Comparison of ENCODE assay signal across 1 cellular context in the genomic region with DNA sequence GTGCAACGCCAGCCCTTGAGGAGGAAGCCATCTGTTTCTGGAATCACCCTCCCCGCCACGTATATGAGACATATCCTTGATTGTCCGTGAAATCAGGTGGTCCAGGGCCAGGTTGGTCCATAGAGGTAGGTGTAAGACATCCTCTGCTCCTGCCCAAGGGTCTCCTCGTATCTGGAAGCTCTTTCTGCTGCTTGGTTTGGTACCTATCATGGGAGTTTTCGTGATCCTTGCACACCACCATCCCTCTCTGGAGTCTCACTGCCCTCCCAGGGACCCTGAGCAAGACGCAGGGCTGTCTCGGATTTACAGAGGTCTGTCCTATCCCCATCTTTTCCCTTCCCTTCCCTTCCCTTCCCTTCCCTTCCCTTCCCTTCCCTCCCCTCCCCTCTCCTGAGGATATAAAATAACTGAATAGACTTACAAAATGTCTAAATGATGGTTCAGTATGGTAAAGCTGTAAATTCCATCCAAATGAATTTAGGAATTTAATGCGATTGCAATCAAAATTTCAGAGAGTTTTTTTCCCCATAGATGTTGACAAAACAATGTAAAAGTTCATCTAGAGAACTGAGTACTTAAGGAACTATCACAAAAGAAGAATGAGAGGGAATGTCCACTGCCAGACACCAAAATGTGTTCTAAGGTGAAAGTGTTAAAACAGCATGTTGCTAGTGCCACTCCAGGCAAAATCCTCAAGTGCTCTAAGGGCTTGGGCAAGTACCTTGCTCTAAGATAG.
TF ChIP-seq lines count a peak whose summit lies in the region.

No MANE protein-coding gene starts in this region.

TF ChIP-seq in H1, 55 proteins besides CTCF, POLR2A, EP300 and RAD21:
- TF ChIP-seq SRF (IDR thresholded peaks at IDR 0.05; ENCODE audit: low read depth, low read length), result no peak
- TF ChIP-seq RBBP5 (IDR thresholded peaks at IDR 0.05; ENCODE audit: borderline replicate concordance, low read depth, low read length), result 0 out of 2 replicates have a peak, but pooled peaks have one; percentile 16
- TF ChIP-seq, protein P1, sequence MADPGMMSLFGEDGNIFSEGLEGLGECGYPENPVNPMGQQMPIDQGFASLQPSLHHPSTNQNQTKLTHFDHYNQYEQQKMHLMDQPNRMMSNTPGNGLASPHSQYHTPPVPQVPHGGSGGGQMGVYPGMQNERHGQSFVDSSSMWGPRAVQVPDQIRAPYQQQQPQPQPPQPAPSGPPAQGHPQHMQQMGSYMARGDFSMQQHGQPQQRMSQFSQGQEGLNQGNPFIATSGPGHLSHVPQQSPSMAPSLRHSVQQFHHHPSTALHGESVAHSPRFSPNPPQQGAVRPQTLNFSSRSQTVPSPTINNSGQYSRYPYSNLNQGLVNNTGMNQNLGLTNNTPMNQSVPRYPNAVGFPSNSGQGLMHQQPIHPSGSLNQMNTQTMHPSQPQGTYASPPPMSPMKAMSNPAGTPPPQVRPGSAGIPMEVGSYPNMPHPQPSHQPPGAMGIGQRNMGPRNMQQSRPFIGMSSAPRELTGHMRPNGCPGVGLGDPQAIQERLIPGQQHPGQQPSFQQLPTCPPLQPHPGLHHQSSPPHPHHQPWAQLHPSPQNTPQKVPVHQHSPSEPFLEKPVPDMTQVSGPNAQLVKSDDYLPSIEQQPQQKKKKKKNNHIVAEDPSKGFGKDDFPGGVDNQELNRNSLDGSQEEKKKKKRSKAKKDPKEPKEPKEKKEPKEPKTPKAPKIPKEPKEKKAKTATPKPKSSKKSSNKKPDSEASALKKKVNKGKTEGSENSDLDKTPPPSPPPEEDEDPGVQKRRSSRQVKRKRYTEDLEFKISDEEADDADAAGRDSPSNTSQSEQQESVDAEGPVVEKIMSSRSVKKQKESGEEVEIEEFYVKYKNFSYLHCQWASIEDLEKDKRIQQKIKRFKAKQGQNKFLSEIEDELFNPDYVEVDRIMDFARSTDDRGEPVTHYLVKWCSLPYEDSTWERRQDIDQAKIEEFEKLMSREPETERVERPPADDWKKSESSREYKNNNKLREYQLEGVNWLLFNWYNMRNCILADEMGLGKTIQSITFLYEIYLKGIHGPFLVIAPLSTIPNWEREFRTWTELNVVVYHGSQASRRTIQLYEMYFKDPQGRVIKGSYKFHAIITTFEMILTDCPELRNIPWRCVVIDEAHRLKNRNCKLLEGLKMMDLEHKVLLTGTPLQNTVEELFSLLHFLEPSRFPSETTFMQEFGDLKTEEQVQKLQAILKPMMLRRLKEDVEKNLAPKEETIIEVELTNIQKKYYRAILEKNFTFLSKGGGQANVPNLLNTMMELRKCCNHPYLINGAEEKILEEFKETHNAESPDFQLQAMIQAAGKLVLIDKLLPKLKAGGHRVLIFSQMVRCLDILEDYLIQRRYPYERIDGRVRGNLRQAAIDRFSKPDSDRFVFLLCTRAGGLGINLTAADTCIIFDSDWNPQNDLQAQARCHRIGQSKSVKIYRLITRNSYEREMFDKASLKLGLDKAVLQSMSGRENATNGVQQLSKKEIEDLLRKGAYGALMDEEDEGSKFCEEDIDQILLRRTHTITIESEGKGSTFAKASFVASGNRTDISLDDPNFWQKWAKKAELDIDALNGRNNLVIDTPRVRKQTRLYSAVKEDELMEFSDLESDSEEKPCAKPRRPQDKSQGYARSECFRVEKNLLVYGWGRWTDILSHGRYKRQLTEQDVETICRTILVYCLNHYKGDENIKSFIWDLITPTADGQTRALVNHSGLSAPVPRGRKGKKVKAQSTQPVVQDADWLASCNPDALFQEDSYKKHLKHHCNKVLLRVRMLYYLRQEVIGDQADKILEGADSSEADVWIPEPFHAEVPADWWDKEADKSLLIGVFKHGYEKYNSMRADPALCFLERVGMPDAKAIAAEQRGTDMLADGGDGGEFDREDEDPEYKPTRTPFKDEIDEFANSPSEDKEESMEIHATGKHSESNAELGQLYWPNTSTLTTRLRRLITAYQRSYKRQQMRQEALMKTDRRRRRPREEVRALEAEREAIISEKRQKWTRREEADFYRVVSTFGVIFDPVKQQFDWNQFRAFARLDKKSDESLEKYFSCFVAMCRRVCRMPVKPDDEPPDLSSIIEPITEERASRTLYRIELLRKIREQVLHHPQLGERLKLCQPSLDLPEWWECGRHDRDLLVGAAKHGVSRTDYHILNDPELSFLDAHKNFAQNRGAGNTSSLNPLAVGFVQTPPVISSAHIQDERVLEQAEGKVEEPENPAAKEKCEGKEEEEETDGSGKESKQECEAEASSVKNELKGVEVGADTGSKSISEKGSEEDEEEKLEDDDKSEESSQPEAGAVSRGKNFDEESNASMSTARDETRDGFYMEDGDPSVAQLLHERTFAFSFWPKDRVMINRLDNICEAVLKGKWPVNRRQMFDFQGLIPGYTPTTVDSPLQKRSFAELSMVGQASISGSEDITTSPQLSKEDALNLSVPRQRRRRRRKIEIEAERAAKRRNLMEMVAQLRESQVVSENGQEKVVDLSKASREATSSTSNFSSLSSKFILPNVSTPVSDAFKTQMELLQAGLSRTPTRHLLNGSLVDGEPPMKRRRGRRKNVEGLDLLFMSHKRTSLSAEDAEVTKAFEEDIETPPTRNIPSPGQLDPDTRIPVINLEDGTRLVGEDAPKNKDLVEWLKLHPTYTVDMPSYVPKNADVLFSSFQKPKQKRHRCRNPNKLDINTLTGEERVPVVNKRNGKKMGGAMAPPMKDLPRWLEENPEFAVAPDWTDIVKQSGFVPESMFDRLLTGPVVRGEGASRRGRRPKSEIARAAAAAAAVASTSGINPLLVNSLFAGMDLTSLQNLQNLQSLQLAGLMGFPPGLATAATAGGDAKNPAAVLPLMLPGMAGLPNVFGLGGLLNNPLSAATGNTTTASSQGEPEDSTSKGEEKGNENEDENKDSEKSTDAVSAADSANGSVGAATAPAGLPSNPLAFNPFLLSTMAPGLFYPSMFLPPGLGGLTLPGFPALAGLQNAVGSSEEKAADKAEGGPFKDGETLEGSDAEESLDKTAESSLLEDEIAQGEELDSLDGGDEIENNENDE (IDR thresholded peaks at IDR 0.05; ENCODE audit: insufficient replicate concordance, low read length), result no peak
